15 cellular contexts compared by ENCODE assay signal in genomic region chr6:67558985-67559384, GRCh38.
"Had no signal": no experiment of that assay in that cellular context is flagged by ENCODE, and none has a peak within 500 bp of the region (broad histone marks: within the 10 kb centered on the region; RNA-seq: fewer than 3 reads in every experiment).

No MANE protein-coding gene starts in this region.

- H3K4me1 ChIP-seq: adrenal gland, foreskin keratinocyte, lower lobe of right lung, neural progenitor cell, prostate gland, tibial artery had no signal

- H3K27ac ChIP-seq: adrenal gland, foreskin keratinocyte, lower lobe of right lung, neural progenitor cell, prostate gland, tibial artery had no signal

- H3K9me3 ChIP-seq: adrenal gland, lower lobe of right lung, prostate gland, tibial artery had no signal

- H3K4me3 ChIP-seq: adrenal gland, lower lobe of right lung, neural progenitor cell, prostate gland, tibial artery had no signal

- H3K36me3 ChIP-seq: adrenal gland, lower lobe of right lung, neural progenitor cell, prostate gland, tibial artery had no signal

- DNase-seq: activated CD8-positive, alpha-beta memory T cell treated with anti-CD3 and anti-CD28 coated beads for 24 hours; activated CD8-positive, alpha-beta memory T cell treated with anti-CD3 and anti-CD28 coated beads, Interleukin-2, amount 50 U/mL, for 4 hours; activated T-cell treated with anti-CD3 and anti-CD28 coated beads, Interleukin-2, amount 50 U/mL, for 24 hours; adrenal gland; cerebellar nuclear complex; cortex of kidney; endodermal cell; foreskin keratinocyte; lower lobe of right lung; naive thymus-derived CD8-positive, alpha-beta T cell; right cardiac atrium; stimulated activated CD4-positive, alpha-beta T cell treated with anti-CD3 and anti-CD28 coated beads, Interleukin-1b, Interleukin-23, amount 100 ng/mL, for 48 hours; tibial artery had no signal

- H3K27me3 ChIP-seq: adrenal gland, foreskin keratinocyte, neural progenitor cell, tibial artery had no signal
